20 cellular contexts compared by ENCODE assay signal in the genomic region with DNA sequence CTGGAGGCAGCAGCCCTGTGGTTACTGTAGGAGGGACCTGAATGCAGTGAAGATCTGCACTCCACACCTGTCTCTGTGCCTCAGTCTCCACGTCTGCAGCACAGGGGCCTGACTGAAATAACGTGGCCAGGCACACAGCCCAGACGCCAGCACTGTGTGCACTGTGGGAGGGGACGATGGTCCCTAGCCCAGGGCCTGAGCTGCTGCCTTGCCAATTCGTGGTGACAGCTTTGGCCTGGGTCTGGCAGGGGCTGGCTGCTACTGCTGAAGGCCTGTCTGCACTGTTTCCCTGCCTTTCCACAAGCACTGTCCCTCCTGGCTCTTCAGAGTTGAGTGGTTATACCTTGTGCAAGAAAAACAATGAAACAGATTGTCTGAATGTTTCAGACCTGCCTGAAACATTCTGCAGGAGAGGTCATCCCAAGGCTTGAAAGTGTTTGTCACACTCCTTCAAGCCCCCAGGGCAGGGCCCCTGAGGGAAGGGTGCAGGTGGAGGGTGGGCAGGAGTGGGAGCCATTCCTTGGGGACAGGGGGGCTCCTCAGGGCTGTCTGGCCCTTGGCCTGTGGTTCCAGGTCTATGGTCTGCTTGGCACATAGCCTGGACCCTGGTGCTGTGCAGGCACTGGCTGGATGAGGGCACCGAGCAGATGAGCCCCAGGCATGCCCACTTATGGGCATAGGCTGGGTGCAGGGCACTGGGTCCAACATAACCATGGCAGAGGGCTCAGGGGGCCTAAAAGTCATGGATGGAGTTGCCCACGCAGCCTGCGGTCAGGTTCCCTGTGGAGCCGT. TPM values are rescaled to one million over a fixed set of nuclear protein-coding genes. Genes with fewer than 3 reads are reported as not detected.
A peak's percentile ranks its signal among the peaks of the same experiment; 100 is the strongest.
DNase-seq lines count a peak whose midpoint lies in the region; ATAC-seq, FAIRE-seq and TF ChIP-seq lines count a peak whose summit lies in the region.
"Had no signal": no experiment of that assay in that cellular context is flagged by ENCODE, and none has a peak within 500 bp of the region (broad histone marks: within the 10 kb centered on the region; RNA-seq: fewer than 3 reads in every experiment).

No MANE protein-coding gene starts in this region.

- POLR2A ChIA-PET in H1 (lab: Charles Lee; ENCODE audit: partially characterized antibody): interaction anchor here (0.9 to 1.3 kb wide), 2 partner anchors 17 to 38 kb away, joined by 3 to 5 read pairs; no protein-coding TSS in a partner anchor

- peaks cover 26% of the 10 kb centered on the region for H3F3A ChIP-seq in MM.1S (ENCODE audit: insufficient read depth, low read length)

- H3K4me2 ChIP-seq in MM.1S (ENCODE audit: low read depth, low read length) (0 out of 2 replicates have a peak overlapping the region, but pooled peaks have one; percentile 58), H1 (ENCODE audit: insufficient read depth in 1 of 2, low read depth in 2 of 2, low read length in 2 of 2) (no peak overlapping the region)

- no peak for FAIRE-seq in H1 (lab: Jason Lieb, UNC)
- FAIRE-seq: keratinocyte had no signal

- no peak for ATAC-seq in foreskin keratinocyte
- ATAC-seq: sciatic nerve had no signal

- no peaks in the 10 kb centered on the region for H3K27me3 ChIP-seq in MM.1S (replicated peaks; ENCODE audit: insufficient read depth, low read length)
- no peaks in the 10 kb centered on the region; a peak in 1 of 7 replicates for H3K27me3 ChIP-seq in H1 (replicated peaks in 1 of 4; ENCODE audit: control insufficient read depth in 3 of 4, extremely low read depth in 1 of 4, insufficient read depth in 3 of 4, low read length in 3 of 4)
- no peaks in the 10 kb centered on the region for H3K27me3 ChIP-seq in foreskin keratinocyte
- H3K27me3 ChIP-seq: SJSA1, vagina had no signal

- no peak for TF ChIP-seq EP300 in H1 (IDR thresholded peaks at IDR 0.05; ENCODE audit: borderline replicate concordance in 1 of 2, low read depth in 2 of 2, low read length in 2 of 2)

- no peak overlapping the region for H3K56ac ChIP-seq in H1 (replicated peaks; ENCODE audit: insufficient read length, low read depth, low read length)

- no peak overlapping the region for H2BK5ac ChIP-seq in H1 (ENCODE audit: low read depth, low read length)

- CTCF ChIA-PET in H1 (lab: Charles Lee; ENCODE audit: partially characterized antibody): interaction anchor here (1.0 to 1.4 kb wide), 3 partner anchors 10 to 15 kb away, joined by 3 to 4 read pairs (median 3); no protein-coding TSS in a partner anchor

- no peaks in the 10 kb centered on the region for H3K36me3 ChIP-seq in MM.1S (replicated peaks; ENCODE audit: insufficient read depth, low read length)
- H3K36me3 ChIP-seq in H1 (ENCODE audit: control insufficient read depth in 2 of 4, insufficient read depth in 4 of 4, low read length in 3 of 4): peaks cover 0 to 11% (median 5%) of the 10 kb centered on the region in 4 experiments; a peak in 5 of 8 replicates

- no peak overlapping the region for H3K4me3 Mint-ChIP-seq in activated naive CD4-positive, alpha-beta T cell treated with anti-CD3 and anti-CD28 coated beads, Interleukin-2, amount 50 U/mL, for 24 hours
- H3K4me3 Mint-ChIP-seq: HFFc6 had no signal

- H4K91ac ChIP-seq in H1 (replicated peaks; ENCODE audit: insufficient read length, low read length): no peak overlapping the region

- 94% methylated on average over 9 of the region's 9 CpGs; no CpG with 5 or more reads in 1 of the 2 experiments for WGBS in H1 (ENCODE audit: extremely low coverage in 1 of 2, insufficient coverage in 1 of 2, insufficient read length in 1 of 2, insufficient replicate concordance in 2 of 2, low coverage in 1 of 2, low lambda C conversion rate in 2 of 2, missing lambda C conversion rate in 1 of 2), 2 experiments

- no peak overlapping the region for H4K5ac ChIP-seq in H1 (ENCODE audit: insufficient read length, low read depth, low read length)

- H3K9ac ChIP-seq in MM.1S (ENCODE audit: low read length) (no peak overlapping the region), H1 (replicated peaks in 1 of 4; ENCODE audit: extremely low read depth in 1 of 4, low read depth in 3 of 4, low read length in 3 of 4) (no peak overlapping the region)

- no peaks in the 10 kb centered on the region for H3K9me3 ChIP-seq in MM.1S (replicated peaks; ENCODE audit: insufficient read depth, low read length)
- H3K9me3 ChIP-seq in H1 (ENCODE audit: insufficient read depth in 2 of 2, low read depth in 1 of 2, low read length in 1 of 2): no peaks in the 10 kb centered on the region
- H3K9me3 ChIP-seq: SJSA1, vagina had no signal

- no peaks in the 10 kb centered on the region for H4K20me1 ChIP-seq in MM.1S (ENCODE audit: insufficient read depth, low read length)
- H4K20me1 ChIP-seq in H1 (replicated peaks in 1 of 2; ENCODE audit: control insufficient read depth in 1 of 2, insufficient read depth in 2 of 2, low read length in 2 of 2): peaks cover 2 to 5% of the 10 kb centered on the region in 2 experiments

- TF ChIP-seq POLR2A in H1 (IDR thresholded peaks at IDR 0.05; ENCODE audit: control extremely low read depth in 1 of 2, low read depth in 2 of 2, low read length in 2 of 2): no peak

- H3K4me1 Mint-ChIP-seq in activated naive CD4-positive, alpha-beta T cell treated with anti-CD3 and anti-CD28 coated beads, Interleukin-2, amount 50 U/mL, for 24 hours: peaks cover 57% of the 10 kb centered on the region

- peaks cover 12% of the 10 kb centered on the region for H3K79me2 ChIP-seq in MM.1S (ENCODE audit: low read length)
- no peaks in the 10 kb centered on the region for H3K79me2 ChIP-seq in H1 (ENCODE audit: control insufficient read depth in 1 of 2, insufficient read depth in 2 of 2, low read length in 2 of 2)

- no peak overlapping the region for H3K18ac ChIP-seq in H1 (ENCODE audit: extremely low read depth, low read length)

- H3K27ac ChIP-seq in MM.1S (ENCODE audit: low read length): no peak overlapping the region; the same call in 1 of the 2 replicates
- H3K27ac ChIP-seq in H1 (ENCODE audit: low read depth, low read length): no peak overlapping the region
- peak overlapping the region in 11 of 21 experiments; percentile 16 to 88 (median 60) for H3K27ac ChIP-seq in skin epidermis
- H3K27ac ChIP-seq in foreskin keratinocyte: no peak overlapping the region
- H3K27ac ChIP-seq: SJSA1, vagina had no signal

- H3K4me3 ChIP-seq in MM.1S (ENCODE audit: low read length): no peak overlapping the region
- H3K4me3 ChIP-seq in H1 (ENCODE audit: extremely low read depth in 1 of 4, insufficient read depth in 2 of 4, low read depth in 3 of 4, low read length in 4 of 4): no peak overlapping the region
- no peak overlapping the region for H3K4me3 ChIP-seq in skin epidermis
- H3K4me3 ChIP-seq: SJSA1, vagina had no signal

- H3K27me3 Mint-ChIP-seq in activated naive CD4-positive, alpha-beta T cell treated with anti-CD3 and anti-CD28 coated beads, Interleukin-2, amount 50 U/mL, for 24 hours: no peaks in the 10 kb centered on the region

- no peak overlapping the region for H3K14ac ChIP-seq in H1 (ENCODE audit: insufficient read length)

- no peaks in the 10 kb centered on the region for H3K9me3 Mint-ChIP-seq in activated naive CD4-positive, alpha-beta T cell treated with anti-CD3 and anti-CD28 coated beads, Interleukin-2, amount 50 U/mL, for 24 hours
- H3K9me3 Mint-ChIP-seq: activated T-helper 2 cell treated with anti-CD3 and anti-CD28 coated beads, Interferon-gamma antibody, Interleukin-2, Interleukin-4, amounts not matched to agents 10 μg/mL and 5 μg/mL and 100 μg/mL, durations not matched to agents 14 hours and 24 hours and 36 hours; HFFc6 had no signal

- H3K27ac Mint-ChIP-seq in activated naive CD4-positive, alpha-beta T cell treated with anti-CD3 and anti-CD28 coated beads, Interleukin-2, amount 50 U/mL, for 24 hours: peak overlapping the region; percentile 72
- H3K27ac Mint-ChIP-seq: activated T-helper 2 cell treated with anti-CD3 and anti-CD28 coated beads, Interferon-gamma antibody, Interleukin-2, Interleukin-4, amounts not matched to agents 10 μg/mL and 5 μg/mL and 100 μg/mL, durations not matched to agents 14 hours and 24 hours and 36 hours; HFFc6 had no signal

- H2BK20ac ChIP-seq in H1 (ENCODE audit: low read length): no peak overlapping the region

- no peak for TF ChIP-seq RAD21 in H1 (IDR thresholded peaks at IDR 0.05 in 1 of 2, conservative IDR thresholded peaks at IDR 0.05 in 1 of 2; ENCODE audit: low read depth in 2 of 2, low read length in 2 of 2)

- H3K4me1 ChIP-seq in MM.1S (ENCODE audit: low read length) (peaks cover 22% of the 10 kb centered on the region), H1 (replicated peaks in 1 of 4; ENCODE audit: control insufficient read depth in 3 of 4, insufficient read depth in 4 of 4, low read length in 3 of 4) (no peaks in the 10 kb centered on the region), foreskin keratinocyte (no peaks in the 10 kb centered on the region)
- H3K4me1 ChIP-seq: SJSA1, vagina had no signal

- no peaks in the 10 kb centered on the region for H3K23me2 ChIP-seq in H1 (ENCODE audit: low read depth, low read length)

- H3K9me2 ChIP-seq in MM.1S (replicated peaks; ENCODE audit: insufficient read depth, low read length): no peaks in the 10 kb centered on the region

- H3K79me1 ChIP-seq in H1 (ENCODE audit: low read depth, low read length): peaks cover 3% of the 10 kb centered on the region

- no peak overlapping the region for H3K4ac ChIP-seq in H1 (replicated peaks; ENCODE audit: insufficient read length, low read depth, low read length)

- no peak overlapping the region for H2BK12ac ChIP-seq in H1 (ENCODE audit: low read depth, low read length)

- no peak overlapping the region for H2AK5ac ChIP-seq in H1 (ENCODE audit: low read depth, low read length)

- H2BK120ac ChIP-seq in H1 (replicated peaks; ENCODE audit: low read depth, low read length): no peak overlapping the region

- peaks cover 5% of the 10 kb centered on the region for H3K36me3 Mint-ChIP-seq in activated naive CD4-positive, alpha-beta T cell treated with anti-CD3 and anti-CD28 coated beads, Interleukin-2, amount 50 U/mL, for 24 hours

- H2AFZ ChIP-seq in MM.1S (ENCODE audit: low read length) (no peak overlapping the region), H1 (ENCODE audit: low read length) (no peak overlapping the region)

- no peak overlapping the region for H2BK15ac ChIP-seq in H1 (ENCODE audit: low read length)

- no peak overlapping the region for H3K23ac ChIP-seq in H1 (ENCODE audit: insufficient read length)

- H4K8ac ChIP-seq in H1 (ENCODE audit: extremely low read depth, insufficient read depth, low read length): peak overlapping the region; percentile 31; the same call in 1 of the 2 replicates

- TF ChIP-seq CTCF in MM.1S (IDR thresholded peaks at IDR 0.05; ENCODE audit: low read length): no peak
- TF ChIP-seq CTCF in H1 (IDR thresholded peaks at IDR 0.05; ENCODE audit: control extremely low read depth in 1 of 3, insufficient read depth in 1 of 3, low read depth in 1 of 3, low read length in 3 of 3): no peak
- TF ChIP-seq CTCF in foreskin keratinocyte (conservative IDR thresholded peaks at IDR 0.05): no peak

- DNase-seq in activated naive CD4-positive, alpha-beta T cell treated with anti-CD3 and anti-CD28 coated beads, Interleukin-2, amount 50 U/mL, for 16 hours: no peak
- no peak for DNase-seq in MM.1S
- DNase-seq in H1 (ENCODE audit: low read depth in 1 of 2, low spot score in 2 of 2): no peak
- DNase-seq in foreskin keratinocyte: no peak
- DNase-seq in NCI-H526 (lab: John Stamatoyannopoulos, UW): no peak
- DNase-seq in NCI-H774 (lab: John Stamatoyannopoulos, UW): no peak
- DNase-seq: central memory CD4-positive, alpha-beta T cell; HFFc6; hippocampal formation; mesendoderm; NCI-H2029 treated with DMSO at 0.1 percent for 48 hours; NCI-H510A; stimulated activated CD4-positive, alpha-beta T cell treated with anti-CD3 and anti-CD28 coated beads, Interleukin-1b, Interleukin-23, amount 100 ng/mL, for 48 hours had no signal

RNA-seq across cellular contexts. Expression of gene LDLR, which starts 38.7 kb away (rescaled TPM):
- 118 and 119 TPM in 2 replicates for total RNA-seq in H1 (2021; fragmentation: NEBNext Ultra II Directional; extraction: Animal tissue kit (Norgen Biotek cat#: 25700))
- 70.1 and 85.9 TPM in 2 replicates for polyA plus RNA-seq in H1 (2011; rRNA removed)
- polyA plus RNA-seq in H1 (2011; cell fraction: cytosol; rRNA removed): 53.4 TPM
- 101 TPM for polyA plus RNA-seq in H1 (2011; cell fraction: nucleus; rRNA removed)
- polyA plus RNA-seq in H1 (2012, experiment 1 of 2): 80.2 to 99.5 TPM (median 83.2 TPM) in 4 replicates
- 59.0 TPM for polyA plus RNA-seq in H1 (2012, experiment 2 of 2)
- 147 TPM for polyA plus RNA-seq in H1 (2013, experiment 1 of 2)
- 142 TPM for polyA plus RNA-seq in H1 (2013, experiment 2 of 2)
- polyA minus RNA-seq in H1 (2011; rRNA and poly(A)+ RNA removed): 153 and 180 TPM in 2 replicates
- 94.0 TPM for polyA minus RNA-seq in H1 (2011; cell fraction: cytosol; rRNA and poly(A)+ RNA removed)
- polyA minus RNA-seq in H1 (2011; cell fraction: nucleus; rRNA and poly(A)+ RNA removed): 131 TPM
- total RNA-seq in foreskin keratinocyte: 319 and 330 TPM in 2 replicates
- polyA plus RNA-seq in foreskin keratinocyte: 150 and 170 TPM in 2 replicates

Comparison
In these comparisons a context has a peak if more than half of its experiments do, and no peak if none do; other contexts are left out.
1. H3K27ac ChIP-seq: peak in skin epidermis (11 of 21); none in MM.1S (single experiment), H1 (single experiment) and foreskin keratinocyte (single experiment).